27 cellular contexts compared by ENCODE assay signal in the genomic region with DNA sequence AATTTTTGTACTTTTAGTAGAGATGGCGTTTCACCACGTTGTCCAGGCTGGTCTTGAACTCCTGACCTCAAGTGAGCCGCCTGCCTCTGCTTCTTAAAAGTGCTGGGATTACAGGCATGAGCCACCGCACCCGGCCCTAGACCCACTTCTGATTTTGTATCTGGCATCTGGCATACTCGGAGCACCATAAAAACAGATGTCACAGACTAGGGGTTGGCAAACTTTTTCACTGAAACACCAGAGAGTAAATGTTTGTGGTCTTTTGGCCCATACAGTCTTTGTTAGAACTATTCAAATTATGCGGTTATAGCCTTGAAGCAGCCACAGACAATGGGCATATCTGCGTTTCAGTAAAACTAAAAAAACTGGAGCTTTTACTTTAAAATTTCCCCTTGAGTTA.
"Had no signal": no experiment of that assay in that cellular context is flagged by ENCODE, and none has a peak within 500 bp of the region (broad histone marks: within the 10 kb centered on the region; RNA-seq: fewer than 3 reads in every experiment).

No MANE protein-coding gene starts in this region.

- DNase-seq: activated CD4-positive, alpha-beta memory T cell treated with anti-CD3 and anti-CD28 coated beads for 36 hours; activated CD4-positive, alpha-beta T cell treated with anti-CD3 and anti-CD28 coated beads for 48 hours; activated CD8-positive, alpha-beta memory T cell treated with anti-CD3 and anti-CD28 coated beads, Interleukin-2, amount 50 U/mL, for 4 hours; activated gamma-delta T cell; activated naive CD4-positive, alpha-beta T cell treated with anti-CD3 and anti-CD28 coated beads, Interleukin-2, amount 50 U/mL, for 16 hours; activated naive CD8-positive, alpha-beta T cell treated with anti-CD3 and anti-CD28 coated beads, Interleukin-2, amount 50 U/mL, for 24 hours; activated T-cell treated with anti-CD3 and anti-CD28 coated beads, Interleukin-2, amount 50 U/mL, for 1 hour; amygdala; body of pancreas; effector CD8-positive, alpha-beta T cell; head of caudate nucleus; hippocampal formation; left colon; midbrain; natural killer cell; retina; sigmoid colon; stimulated activated CD4-positive, alpha-beta T cell treated with anti-CD3 and anti-CD28 coated beads, Interleukin-1b, Interleukin-23, amount 100 ng/mL, for 48 hours; stimulated activated naive CD4-positive, alpha-beta T cell; T-helper 1 cell; tibial artery; upper lobe of right lung had no signal

- H3K27me3 ChIP-seq: body of pancreas, sigmoid colon, suprapubic skin, tibial artery, upper lobe of right lung had no signal

- H3K4me2 ChIP-seq: smooth muscle cell had no signal

- H3K36me3 Mint-ChIP-seq: activated CD4-positive, alpha-beta memory T cell treated with anti-CD3 and anti-CD28 coated beads for 36 hours; natural killer cell had no signal

- H3K4me3 ChIP-seq: body of pancreas, prostate gland, sigmoid colon, smooth muscle cell, suprapubic skin, tibial artery, upper lobe of right lung had no signal

- H3K27ac ChIP-seq: body of pancreas, prostate gland, sigmoid colon, suprapubic skin, tibial artery, upper lobe of right lung had no signal

- H3K9me3 ChIP-seq: body of pancreas, prostate gland, sigmoid colon, suprapubic skin, tibial artery, upper lobe of right lung had no signal

- H3K9me3 Mint-ChIP-seq: activated CD4-positive, alpha-beta memory T cell treated with anti-CD3 and anti-CD28 coated beads for 36 hours; activated naive CD8-positive, alpha-beta T cell treated with anti-CD3 and anti-CD28 coated beads, Interleukin-2, amount 50 U/mL, for 24 hours; activated T-helper 1 cell treated with anti-CD3 and anti-CD28 coated beads, Interleukin-12 subunit alpha, Interleukin-12 subunit beta, Interleukin-2, Interleukin-4 antibody, amounts not matched to agents 30 ng/mL and 10 ng/mL and 1 ng/mL, durations not matched to agents 14 hours and 24 hours and 36 hours; natural killer cell; T-helper 2 cell treated with Interferon-gamma antibody and Interleukin-4, amounts not matched to agents 5 μg/mL and 100 μg/mL, for 36 hours had no signal

- H3K4me3 Mint-ChIP-seq: activated CD4-positive, alpha-beta memory T cell treated with anti-CD3 and anti-CD28 coated beads for 36 hours; activated naive CD8-positive, alpha-beta T cell treated with anti-CD3 and anti-CD28 coated beads, Interleukin-2, amount 50 U/mL, for 24 hours; activated T-helper 1 cell treated with anti-CD3 and anti-CD28 coated beads, Interleukin-12 subunit alpha, Interleukin-12 subunit beta, Interleukin-2, Interleukin-4 antibody, amounts not matched to agents 30 ng/mL and 10 ng/mL and 1 ng/mL, durations not matched to agents 14 hours and 24 hours and 36 hours; natural killer cell; T-helper 2 cell treated with Interferon-gamma antibody and Interleukin-4, amounts not matched to agents 5 μg/mL and 100 μg/mL, for 36 hours had no signal

- H3K27ac Mint-ChIP-seq: activated CD4-positive, alpha-beta memory T cell treated with anti-CD3 and anti-CD28 coated beads for 36 hours; activated naive CD8-positive, alpha-beta T cell treated with anti-CD3 and anti-CD28 coated beads, Interleukin-2, amount 50 U/mL, for 24 hours; activated T-helper 1 cell treated with anti-CD3 and anti-CD28 coated beads, Interleukin-12 subunit alpha, Interleukin-12 subunit beta, Interleukin-2, Interleukin-4 antibody, amounts not matched to agents 30 ng/mL and 10 ng/mL and 1 ng/mL, durations not matched to agents 14 hours and 24 hours and 36 hours; natural killer cell; T-helper 2 cell treated with Interferon-gamma antibody and Interleukin-4, amounts not matched to agents 5 μg/mL and 100 μg/mL, for 36 hours had no signal

- H3K4me1 ChIP-seq: body of pancreas, prostate gland, sigmoid colon, suprapubic skin, tibial artery, upper lobe of right lung had no signal

- H3K4me1 Mint-ChIP-seq: activated naive CD8-positive, alpha-beta T cell treated with anti-CD3 and anti-CD28 coated beads, Interleukin-2, amount 50 U/mL, for 24 hours; natural killer cell had no signal

- ATAC-seq: activated naive CD8-positive, alpha-beta T cell treated with anti-CD3 and anti-CD28 coated beads, Interleukin-2, amount 50 U/mL, for 24 hours; body of pancreas; left colon; natural killer cell had no signal
